In genomic region chr3:146165844-146166243, GRCh38 we compare ENCODE assay signal across 20 cellular contexts. TPM values are rescaled to one million over a fixed set of nuclear protein-coding genes. Genes with fewer than 3 reads are reported as not detected.
DNase-seq lines count a peak whose midpoint lies in the region; ATAC-seq, FAIRE-seq and TF ChIP-seq lines count a peak whose summit lies in the region.
"Had no signal": no experiment of that assay in that cellular context is flagged by ENCODE, and none has a peak within 500 bp of the region (broad histone marks: within the 10 kb centered on the region; RNA-seq: fewer than 3 reads in every experiment).

No MANE protein-coding gene starts in this region.

- intact Hi-C loops in endothelial cell of umbilical vein (cut with micrococcal nuclease) (no loop called here), uterus (cut with DNase I; ENCODE audit: low total_unique reads) (no loop called here)

- DNase-seq in RWPE2 (ENCODE audit: low spot score): no peak
- DNase-seq in endothelial cell of umbilical vein (ENCODE audit: low read depth, low spot score): no peak
- no peak for DNase-seq in neural crest cell (ENCODE audit: low read depth, low spot score)
- no peak for DNase-seq in uterus
- no peak for DNase-seq in effector CD4-positive, alpha-beta T cell
- DNase-seq: activated CD4-positive, alpha-beta T cell treated with anti-CD3 and anti-CD28 coated beads, Interleukin-2, amount 10 ng/mL, durations not matched to agents 24 days and 14 days; activated gamma-delta T cell treated with Interleukin-2 at 50 U/mL for 16 hours; amygdala; BE2C; islet precursor cell; NCI-H1105; NCI-H526 treated with DMSO at 0.1 percent for 48 hours; nephron progenitor cell; psoas muscle; SIG-M5; stimulated activated CD4-positive, alpha-beta T cell treated with anti-CD3 and anti-CD28 coated beads, Interleukin-12 subunit alpha, Interleukin-12 subunit beta, amount 100 ng/mL, for 4 hours; testis had no signal

- H3K27me3 ChIP-seq in RWPE2 (ENCODE audit: insufficient read depth, poor library complexity, severe bottlenecking): no peaks in the 10 kb centered on the region
- no peaks in the 10 kb centered on the region for H3K27me3 ChIP-seq in endothelial cell of umbilical vein (ENCODE audit: control insufficient read depth in 2 of 2, insufficient read depth in 2 of 2, low read length in 2 of 2)
- H3K27me3 ChIP-seq in uterus: no peaks in the 10 kb centered on the region
- H3K27me3 ChIP-seq: testis had no signal

- no peaks in the 10 kb centered on the region for H3K9me3 ChIP-seq in RWPE2 (ENCODE audit: severe bottlenecking)
- H3K9me3 ChIP-seq in endothelial cell of umbilical vein (replicated peaks; ENCODE audit: control insufficient read depth, insufficient read depth, low read length): no peaks in the 10 kb centered on the region
- H3K9me3 ChIP-seq in uterus: no peaks in the 10 kb centered on the region
- H3K9me3 ChIP-seq: BE2C, psoas muscle, testis had no signal

- dilution Hi-C loops in endothelial cell of umbilical vein (cut with MboI; ENCODE audit: extremely low pct_ligation_motif_present, low sequenced_read_pairs): no loop called here

- CTCF ChIA-PET in endothelial cell of umbilical vein (lab: Charles Lee): interaction anchor here (1.2 to 3.1 kb wide), 10 partner anchors 9 to 161 kb away, joined by 3 to 25 read pairs (median 9); no protein-coding TSS in a partner anchor

- ATAC-seq in RWPE2 (ENCODE audit: low read depth) (no peak), HG03039 (IDR thresholded peaks at IDR 0.05; ENCODE audit: unreplicated experiment) (no peak), HG02588 (IDR thresholded peaks at IDR 0.05; ENCODE audit: unreplicated experiment) (no peak)
- ATAC-seq: GM23338 had no signal

- peaks cover 5% of the 10 kb centered on the region for H3K9me3 Mint-ChIP-seq in neural crest cell
- H3K9me3 Mint-ChIP-seq: activated CD4-positive, alpha-beta T cell treated with anti-CD3 and anti-CD28 coated beads, Interleukin-2, amount 10 ng/mL, durations not matched to agents 24 days and 14 days; GM23338 had no signal

- peak overlapping the region; percentile 13 for H2AFZ ChIP-seq in endothelial cell of umbilical vein (ENCODE audit: low read depth, low read length)

- H3K9me1 ChIP-seq in endothelial cell of umbilical vein (replicated peaks; ENCODE audit: control insufficient read depth, extremely low read depth, insufficient read depth, low read length): no peaks in the 10 kb centered on the region

- TF ChIP-seq POLR2A in endothelial cell of umbilical vein (IDR thresholded peaks at IDR 0.05; ENCODE audit: low read depth, low read length) (peak; percentile 15), uterus (IDR thresholded peaks at IDR 0.05) (no peak)

- POLR2A ChIA-PET in endothelial cell of umbilical vein (lab: Charles Lee): interaction anchor here (2.6 kb wide), 1 partner anchor 11 kb away, joined by 13 read pairs; no protein-coding TSS in a partner anchor

- peak overlapping the region; percentile 39 for H3K4me2 ChIP-seq in endothelial cell of umbilical vein (ENCODE audit: insufficient read depth, low read length)

- H3K4me1 ChIP-seq in RWPE2 (ENCODE audit: insufficient read depth, poor library complexity, severe bottlenecking) (peaks cover 55% of the 10 kb centered on the region), endothelial cell of umbilical vein (ENCODE audit: control insufficient read depth, extremely low read depth, insufficient read depth, low read length) (peaks cover 57% of the 10 kb centered on the region), uterus (peaks cover 0 to 5% of the 10 kb centered on the region in 2 donors)
- H3K4me1 ChIP-seq: BE2C, psoas muscle, testis had no signal

- H3K27ac Mint-ChIP-seq in neural crest cell (ENCODE audit: unreplicated experiment): peak overlapping the region; percentile 4
- H3K27ac Mint-ChIP-seq: activated CD4-positive, alpha-beta T cell treated with anti-CD3 and anti-CD28 coated beads, Interleukin-2, amount 10 ng/mL, durations not matched to agents 24 days and 14 days; GM23338 had no signal

- H4K20me1 ChIP-seq in endothelial cell of umbilical vein (replicated peaks; ENCODE audit: control insufficient read depth, extremely low read depth, insufficient read depth, low read length): no peaks in the 10 kb centered on the region

- no TSS peak for BruUV-seq in endothelial cell of umbilical vein (replicated peaks; lab: Mats Ljungman, UMichigan)

- H3K4me3 ChIP-seq in RWPE2 (ENCODE audit: severe bottlenecking) (no peak overlapping the region), endothelial cell of umbilical vein (replicated peaks in 1 of 3; ENCODE audit: insufficient read depth in 1 of 3, low read depth in 1 of 3, low read length in 3 of 3) (no peak overlapping the region), uterus (no peak overlapping the region)
- H3K4me3 ChIP-seq: GM23338, psoas muscle, testis had no signal

- peaks cover 3% of the 10 kb centered on the region for H3K36me3 Mint-ChIP-seq in neural crest cell (ENCODE audit: low read depth)

- TF ChIP-seq CTCF in RWPE2 (IDR thresholded peaks at IDR 0.05; ENCODE audit: poor library complexity, severe bottlenecking): no peak
- TF ChIP-seq CTCF in endothelial cell of umbilical vein (IDR thresholded peaks at IDR 0.05; ENCODE audit: extremely low read depth in 1 of 2, insufficient read depth in 1 of 2, low read depth in 1 of 2, low read length in 2 of 2): no peak
- TF ChIP-seq CTCF in neural crest cell (conservative IDR thresholded peaks at IDR 0.05): no peak
- no peak for TF ChIP-seq CTCF in uterus (IDR thresholded peaks at IDR 0.05)

- H3K27me3 Mint-ChIP-seq in neural crest cell (ENCODE audit: low read depth): peaks cover 21% of the 10 kb centered on the region

- H3K9ac ChIP-seq in endothelial cell of umbilical vein (replicated peaks; ENCODE audit: extremely low read depth, insufficient read depth, low read length): peak overlapping the region; percentile 17

- peaks cover 26% of the 10 kb centered on the region for H3K79me2 ChIP-seq in endothelial cell of umbilical vein (ENCODE audit: control insufficient read depth, insufficient read depth, low read length)

- no peak overlapping the region for H3K4me3 Mint-ChIP-seq in neural crest cell
- H3K4me3 Mint-ChIP-seq: activated CD4-positive, alpha-beta T cell treated with anti-CD3 and anti-CD28 coated beads, Interleukin-2, amount 10 ng/mL, durations not matched to agents 24 days and 14 days; GM23338; nephron progenitor cell had no signal

- peak overlapping the region; percentile 97 for H3K27ac ChIP-seq in RWPE2 (ENCODE audit: poor library complexity, severe bottlenecking)
- peak overlapping the region; percentile 65 for H3K27ac ChIP-seq in endothelial cell of umbilical vein (ENCODE audit: insufficient read depth, low read depth, low read length)
- peak overlapping the region; percentile 65 to 69 for H3K27ac ChIP-seq in uterus
- H3K27ac ChIP-seq: psoas muscle, testis had no signal

- FAIRE-seq in endothelial cell of umbilical vein (lab: Jason Lieb, UNC): no peak

- 0 out of 2 replicates have a peak, but pooled peaks cover 3% of the 10 kb centered on the region for H3K36me3 ChIP-seq in RWPE2 (ENCODE audit: low read depth)
- H3K36me3 ChIP-seq in endothelial cell of umbilical vein (ENCODE audit: control insufficient read depth in 2 of 2, extremely low read depth in 1 of 2, insufficient read depth in 2 of 2, low read length in 2 of 2): no peaks in the 10 kb centered on the region
- H3K36me3 ChIP-seq in uterus: no peaks in the 10 kb centered on the region
- H3K36me3 ChIP-seq: BE2C had no signal

- H3K4me1 Mint-ChIP-seq in neural crest cell: peaks cover 24% of the 10 kb centered on the region

TF ChIP-seq in endothelial cell of umbilical vein, 7 proteins besides CTCF, POLR2A, EP300 and RAD21:
- no peak for TF ChIP-seq GATA2 (IDR thresholded peaks at IDR 0.05; ENCODE audit: insufficient read depth, insufficient read length, low read depth, low read length)
- TF ChIP-seq MAX (IDR thresholded peaks at IDR 0.05; ENCODE audit: insufficient read depth, insufficient read length): no peak
- no peak for TF ChIP-seq MYC (IDR thresholded peaks at IDR 0.05; ENCODE audit: low read depth, low read length)
- TF ChIP-seq POLR2AphosphoS5 (IDR thresholded peaks at IDR 0.05; ENCODE audit: insufficient read depth, low read depth, low read length): no peak
- no peak for TF ChIP-seq EZH2 (IDR thresholded peaks at IDR 0.05; ENCODE audit: borderline replicate concordance, low read depth, low read length, severe bottlenecking)
- no peak for TF ChIP-seq FOS (IDR thresholded peaks at IDR 0.05; ENCODE audit: borderline replicate concordance, insufficient read depth, low read length)
- TF ChIP-seq JUN (IDR thresholded peaks at IDR 0.05; ENCODE audit: borderline replicate concordance, insufficient read depth, insufficient read length, low read depth): no peak

RNA-seq across cellular contexts. Expression of gene PLOD2, which starts 4.9 kb away (rescaled TPM):
- total RNA-seq in endothelial cell of umbilical vein (193 and 228 TPM in 2 replicates), neural crest cell (12.7 and 13.0 TPM in 2 replicates), uterus (10 to 100 TPM; 23.5 to 83.2 (median 45.7) TPM)
- polyA plus RNA-seq in endothelial cell of umbilical vein: 22.6 and 36.1 TPM in 2 replicates
- 46.7 and 47.7 TPM in 2 replicates for polyA plus RNA-seq in endothelial cell of umbilical vein (2011; cell fraction: cytosol; rRNA removed)
- polyA plus RNA-seq in endothelial cell of umbilical vein (2011; cell fraction: nucleus; rRNA removed): 85.2 and 127 TPM in 2 replicates
- 286 and 373 TPM in 2 replicates for polyA plus RNA-seq in endothelial cell of umbilical vein (2012)
- 64.7 and 67.6 TPM in 2 replicates for polyA minus RNA-seq in endothelial cell of umbilical vein
- 5.3 TPM for polyA minus RNA-seq in endothelial cell of umbilical vein (2011; cell fraction: cytosol; rRNA and poly(A)+ RNA removed)
- 176 and 243 TPM in 2 replicates for polyA minus RNA-seq in endothelial cell of umbilical vein (2011; cell fraction: nucleus; rRNA and poly(A)+ RNA removed)
